14 cellular contexts compared by ENCODE assay signal in genomic region chr19:39309305-39309670, GRCh38. TPM values are rescaled to one million over a fixed set of nuclear protein-coding genes. Genes with fewer than 3 reads are reported as not detected.
"Had no signal": no experiment of that assay in that cellular context is flagged by ENCODE, and none has a peak within 500 bp of the region (broad histone marks: within the 10 kb centered on the region; RNA-seq: fewer than 3 reads in every experiment).

No MANE protein-coding gene starts in this region.

RNA-seq across cellular contexts. Expression of gene LRFN1, which starts 11.4 kb away (rescaled TPM):
- total RNA-seq: ascending aorta had no signal

RNA-seq across cellular contexts. Expression of gene IFNL1, which starts 13.1 kb away (rescaled TPM):
- total RNA-seq: activated CD4-positive, alpha-beta T cell treated with anti-CD3 and anti-CD28 coated beads, Interleukin-2, amount 10 ng/mL, durations not matched to agents 7 days and 5 days; activated naive CD8-positive, alpha-beta T cell treated with anti-CD3 and anti-CD28 coated beads, Interleukin-2, amount 10 ng/mL, durations not matched to agents 7 days and 5 days; activated T-helper 2 cell treated with anti-CD3 and anti-CD28 coated beads, Interferon-gamma antibody, Interleukin-2, Interleukin-4, amounts not matched to agents 10 μg/mL and 5 μg/mL and 100 μg/mL, durations not matched to agents 14 hours and 24 hours and 36 hours; ascending aorta; bronchial epithelial cell; cardiac muscle cell; T-helper 17 cell; WTC11 had no signal
- polyA plus RNA-seq: adipose tissue, cardiac muscle cell had no signal

RNA-seq across cellular contexts. Expression of gene GMFG, which starts 26.6 kb away (rescaled TPM):
- total RNA-seq: bronchial epithelial cell, cardiac muscle cell had no signal

RNA-seq across cellular contexts. Expression of gene IFNL2, which starts 41.1 kb away (rescaled TPM):
- total RNA-seq: activated CD4-positive, alpha-beta memory T cell treated with anti-CD3 and anti-CD28 coated beads, Interleukin-2, amount 10 ng/mL, durations not matched to agents 7 days and 5 days; activated CD4-positive, alpha-beta T cell treated with anti-CD3 and anti-CD28 coated beads for 36 hours; activated CD4-positive, alpha-beta T cell treated with anti-CD3 and anti-CD28 coated beads, Interleukin-2, amount 10 ng/mL, durations not matched to agents 7 days and 5 days; activated CD8-positive, alpha-beta memory T cell treated with anti-CD3 and anti-CD28 coated beads, Interleukin-2, amount 10 ng/mL, durations not matched to agents 7 days and 5 days; activated CD8-positive, alpha-beta T cell treated with anti-CD3 and anti-CD28 coated beads, Interleukin-2, amount 10 ng/mL, durations not matched to agents 7 days and 5 days; activated naive CD8-positive, alpha-beta T cell treated with anti-CD3 and anti-CD28 coated beads, Interleukin-2, amount 10 ng/mL, durations not matched to agents 7 days and 5 days; activated T-helper 2 cell treated with anti-CD3 and anti-CD28 coated beads, Interferon-gamma antibody, Interleukin-2, Interleukin-4, amounts not matched to agents 10 μg/mL and 5 μg/mL and 100 μg/mL, durations not matched to agents 14 hours and 24 hours and 36 hours; ascending aorta; bronchial epithelial cell; cardiac muscle cell; T-helper 17 cell; T-helper 2 cell treated with Interferon-gamma antibody and Interleukin-4, amounts not matched to agents 100 ng/mL and 5 ng/mL, for 36 hours; WTC11 had no signal
- polyA plus RNA-seq: adipose tissue, cardiac muscle cell had no signal
